Comparison of ENCODE assay signal across 16 cellular contexts in the genomic region with DNA sequence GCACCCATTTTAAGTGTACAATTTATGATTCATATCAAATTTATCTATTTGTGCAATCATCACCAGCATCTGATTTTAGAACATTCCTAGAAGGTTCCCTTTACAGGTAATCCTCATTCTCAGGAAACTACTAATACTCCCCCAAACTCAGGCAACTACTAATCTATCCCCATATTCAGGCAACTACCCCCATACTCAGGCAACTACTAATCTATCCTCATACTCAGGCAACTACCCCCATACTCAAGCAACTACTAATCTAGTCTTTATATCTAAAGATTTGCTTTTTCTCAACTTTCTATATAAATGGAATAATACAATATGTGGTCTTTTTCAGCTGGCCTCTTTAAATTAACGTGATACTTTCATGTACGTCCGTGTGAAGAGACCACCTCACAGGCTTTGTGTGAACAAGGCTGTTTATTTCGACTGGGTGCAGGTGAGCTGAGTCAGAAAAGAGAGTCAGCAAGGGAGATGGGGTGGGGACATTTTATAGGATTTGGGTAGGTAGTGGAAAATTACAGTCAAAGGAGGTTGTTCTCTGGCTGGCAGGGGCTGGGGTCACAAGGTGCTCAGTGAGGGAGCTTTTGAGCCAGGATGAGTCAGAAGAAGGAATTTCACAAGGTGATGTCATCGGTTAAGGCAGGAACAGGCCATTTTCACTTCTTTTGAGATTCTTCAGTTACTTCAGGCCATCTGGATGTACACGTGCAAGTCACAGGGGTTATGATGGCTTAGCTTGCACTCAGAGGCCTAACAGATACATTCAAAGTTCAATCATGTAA.
DNase-seq lines count a peak whose midpoint lies in the region; ATAC-seq, FAIRE-seq and TF ChIP-seq lines count a peak whose summit lies in the region.
"Had no signal": no experiment of that assay in that cellular context is flagged by ENCODE, and none has a peak within 500 bp of the region (broad histone marks: within the 10 kb centered on the region; RNA-seq: fewer than 3 reads in every experiment).

No MANE protein-coding gene starts in this region.

- H3K9ac ChIP-seq in HUES48 (ENCODE audit: low read depth, low read length) = no peak overlapping the region
- H3K9ac ChIP-seq in astrocyte (ENCODE audit: low read length) = no peak overlapping the region

- H3K4me2 ChIP-seq in astrocyte (ENCODE audit: low read length) = peak overlapping the region; percentile 17

- no peak overlapping the region for H3K4me3 ChIP-seq in HUES48 (ENCODE audit: low read depth, low read length)
- no peak overlapping the region for H3K4me3 ChIP-seq in astrocyte (ENCODE audit: insufficient read depth, low read depth, low read length)
- H3K4me3 ChIP-seq in iPS DF 6.9 (ENCODE audit: low read length) = no peak overlapping the region

- no peak overlapping the region for H3K4me3 Mint-ChIP-seq in astrocyte (ENCODE audit: unreplicated experiment)
- H3K4me3 Mint-ChIP-seq: activated CD8-positive, alpha-beta T cell treated with anti-CD3 and anti-CD28 coated beads for 36 hours; activated T-cell treated with anti-CD3 and anti-CD28 coated beads, Interleukin-2, amount 50 U/mL, for 72 hours; CD4-positive, alpha-beta T cell; natural killer cell treated with Interleukin-12 subunit alpha and Interleukin-12 subunit beta and Interleukin-15 and Interleukin-18, amount 100 ng/mL, for 72 hours had no signal

- no peak for TF ChIP-seq CTCF in astrocyte (IDR thresholded peaks at IDR 0.05; ENCODE audit: insufficient read depth, low read depth, low read length)

- H3K27me3 ChIP-seq in HUES48 (ENCODE audit: control insufficient read depth, insufficient read depth, low read length) (no peaks in the 10 kb centered on the region), astrocyte (ENCODE audit: insufficient read depth, low read length) (no peaks in the 10 kb centered on the region), iPS DF 6.9 (ENCODE audit: control insufficient read depth, insufficient read depth, low read length) (no peaks in the 10 kb centered on the region)

- H3K4me1 ChIP-seq in HUES48 (ENCODE audit: control insufficient read depth, insufficient read depth, low read length) = peaks cover 23% of the 10 kb centered on the region
- H3K4me1 ChIP-seq in astrocyte (ENCODE audit: insufficient read depth, low read length) = peaks cover 6% of the 10 kb centered on the region
- no peaks in the 10 kb centered on the region for H3K4me1 ChIP-seq in iPS DF 6.9 (ENCODE audit: control insufficient read depth, insufficient read depth, low read length)

- no peaks in the 10 kb centered on the region for H3K27me3 Mint-ChIP-seq in astrocyte (ENCODE audit: low read depth, unreplicated experiment)
- H3K27me3 Mint-ChIP-seq: activated CD8-positive, alpha-beta T cell treated with anti-CD3 and anti-CD28 coated beads for 36 hours; CD4-positive, alpha-beta T cell; natural killer cell treated with Interleukin-12 subunit alpha and Interleukin-12 subunit beta and Interleukin-15 and Interleukin-18, amount 100 ng/mL, for 72 hours had no signal

- WGBS in iPS DF 6.9 (ENCODE audit: insufficient coverage, insufficient read length) = no CpG with 5 or more reads among the region's 6 CpGs

- no peaks in the 10 kb centered on the region for H3K9me3 ChIP-seq in HUES48 (ENCODE audit: control insufficient read depth, insufficient read depth, low read length)
- no peaks in the 10 kb centered on the region for H3K9me3 ChIP-seq in astrocyte (ENCODE audit: insufficient read depth, low read depth, low read length)
- H3K9me3 ChIP-seq in iPS DF 6.9 (ENCODE audit: control insufficient read depth, insufficient read depth, low read length) = no peaks in the 10 kb centered on the region

- peak overlapping the region; percentile 83 for H3K27ac ChIP-seq in HUES48 (ENCODE audit: low read depth, low read length)
- no peak overlapping the region for H3K27ac ChIP-seq in astrocyte (ENCODE audit: low read depth, low read length)
- H3K27ac ChIP-seq in iPS DF 6.9 (ENCODE audit: low read length) = no peak overlapping the region

- DNase-seq in ACHN (peak; percentile 53), astrocyte (ENCODE audit: low read depth) (peak; percentile 63), iPS DF 6.9 (ENCODE audit: low read depth, low spot score) (peak; percentile 29), NCI-H526 (lab: John Stamatoyannopoulos, UW) (no peak), midbrain (lab: John Stamatoyannopoulos, UW) (no peak)
- DNase-seq: activated CD8-positive, alpha-beta T cell treated with anti-CD3 and anti-CD28 coated beads for 36 hours; activated T-cell treated with anti-CD3 and anti-CD28 coated beads, Interleukin-2, amount 50 U/mL, for 72 hours; CD4-positive, alpha-beta T cell; central memory CD4-positive, alpha-beta T cell; NCI-H1694; NCI-H446 treated with DMSO at 0.1 percent for 48 hours; OCI-M1 had no signal

- peak overlapping the region; percentile 79 for H3K27ac Mint-ChIP-seq in astrocyte (ENCODE audit: unreplicated experiment)
- H3K27ac Mint-ChIP-seq: activated CD8-positive, alpha-beta T cell treated with anti-CD3 and anti-CD28 coated beads for 36 hours; activated T-cell treated with anti-CD3 and anti-CD28 coated beads, Interleukin-2, amount 50 U/mL, for 72 hours; CD4-positive, alpha-beta T cell; natural killer cell treated with Interleukin-12 subunit alpha and Interleukin-12 subunit beta and Interleukin-15 and Interleukin-18, amount 100 ng/mL, for 72 hours had no signal

- no peaks in the 10 kb centered on the region for H3K36me3 Mint-ChIP-seq in astrocyte (ENCODE audit: low read depth, unreplicated experiment)
- H3K36me3 Mint-ChIP-seq: natural killer cell treated with Interleukin-12 subunit alpha and Interleukin-12 subunit beta and Interleukin-15 and Interleukin-18, amount 100 ng/mL, for 72 hours had no signal

- no peak for ATAC-seq in GM19452 (IDR thresholded peaks at IDR 0.05; ENCODE audit: unreplicated experiment)
- no peak for ATAC-seq in HG03521 (IDR thresholded peaks at IDR 0.05; ENCODE audit: unreplicated experiment)
- ATAC-seq: activated CD8-positive, alpha-beta T cell treated with anti-CD3 and anti-CD28 coated beads for 36 hours; activated T-cell treated with anti-CD3 and anti-CD28 coated beads, Interleukin-2, amount 50 U/mL, for 72 hours; natural killer cell treated with Interleukin-12 subunit alpha and Interleukin-12 subunit beta and Interleukin-15 and Interleukin-18, amount 100 ng/mL, for 72 hours had no signal

- H4K20me1 ChIP-seq in astrocyte (ENCODE audit: insufficient read depth, low read length) = no peaks in the 10 kb centered on the region

- peak overlapping the region; percentile 39 for H2AFZ ChIP-seq in astrocyte (ENCODE audit: low read depth, low read length)

- H3K4me1 Mint-ChIP-seq in astrocyte (ENCODE audit: low read depth, unreplicated experiment) = peaks cover 10% of the 10 kb centered on the region

- no peaks in the 10 kb centered on the region for H3K9me3 Mint-ChIP-seq in astrocyte (ENCODE audit: unreplicated experiment)
- H3K9me3 Mint-ChIP-seq: CD4-positive, alpha-beta T cell had no signal

- no peaks in the 10 kb centered on the region for H3K79me2 ChIP-seq in astrocyte (ENCODE audit: insufficient read depth, low read length)

- in situ Hi-C loops in ACHN (cut with HindIII; ENCODE audit: low pct_ligation_motif_present, low pct_unique_long_range_greater_than_20kb, low sequenced_read_pairs) = no loop called here

- no peak for FAIRE-seq in astrocyte (lab: Jason Lieb, UNC)

- H3K36me3 ChIP-seq in HUES48 (ENCODE audit: control insufficient read depth, insufficient read depth, low read length) (no peaks in the 10 kb centered on the region), astrocyte (ENCODE audit: insufficient read depth, low read length) (no peaks in the 10 kb centered on the region), iPS DF 6.9 (ENCODE audit: control insufficient read depth, insufficient read depth, low read length) (no peaks in the 10 kb centered on the region)

Comparison
In these comparisons a context has a peak if more than half of its experiments do, and no peak if none do; other contexts are left out.
1. DNase-seq: peak in ACHN (single experiment), astrocyte (single experiment) and iPS DF 6.9 (single experiment); none in NCI-H526 (0 of 2) and midbrain (single experiment).